ENCODE assay signal across 7 cellular contexts in genomic region chr1:226311376-226311775, GRCh38.
"Had no signal": no experiment of that assay in that cellular context is flagged by ENCODE, and none has a peak within 500 bp of the region (broad histone marks: within the 10 kb centered on the region; RNA-seq: fewer than 3 reads in every experiment).

No MANE protein-coding gene starts in this region.

- H3K4me2 ChIP-seq: GM23338 had no signal

- H3K9me3 Mint-ChIP-seq: GM23338, H9 had no signal

- H3K4me3 Mint-ChIP-seq: GM23338, H9 had no signal

- FAIRE-seq: H1, H54, HTR-8/SVneo had no signal

- DNase-seq: H9, HCEC 1CT, IMR-90 had no signal

- H3K27ac Mint-ChIP-seq: GM23338, H9 had no signal

- H3K4me3 ChIP-seq: GM23338 had no signal

- ATAC-seq: GM23338 had no signal
